Comparison of ENCODE assay signal across 8 cellular contexts in the genomic region with DNA sequence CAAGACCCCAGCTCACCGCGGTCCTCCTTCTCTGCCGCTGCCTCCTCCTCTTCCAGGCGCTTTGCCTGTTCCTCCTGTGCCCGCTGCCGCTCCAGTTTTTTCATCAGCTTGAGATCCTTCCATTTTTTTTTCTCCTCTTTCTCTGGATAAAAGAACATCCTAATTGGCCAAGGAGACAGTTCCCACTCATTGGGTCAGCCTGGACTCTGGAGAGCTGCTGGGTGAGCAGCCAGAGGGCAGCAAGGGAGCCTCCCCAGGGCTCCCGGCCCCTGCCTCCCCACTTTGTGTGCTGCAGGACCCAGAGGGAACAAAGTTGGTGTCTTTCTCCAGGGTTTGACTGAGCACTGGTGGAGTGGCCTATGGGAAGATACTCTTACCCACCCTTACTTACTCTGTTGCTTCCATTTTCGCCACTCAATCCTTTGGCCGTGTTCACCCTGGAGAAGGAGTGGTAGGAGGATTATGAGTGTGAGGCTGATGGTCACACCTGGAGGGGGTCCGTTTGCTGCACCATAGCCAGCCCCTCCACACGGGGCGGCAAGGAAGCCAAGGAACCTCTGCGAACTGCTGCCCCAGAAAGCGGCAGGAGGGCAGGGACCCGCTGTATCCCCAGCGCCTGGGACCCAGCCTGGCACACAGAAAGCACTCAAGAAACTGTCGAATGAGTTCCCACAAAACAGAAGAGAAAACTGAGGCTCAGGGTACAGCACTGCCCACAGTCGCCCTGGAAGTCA. TPM values are rescaled to one million over a fixed set of nuclear protein-coding genes. Genes with fewer than 3 reads are reported as not detected.
DNase-seq lines count a peak whose midpoint lies in the region; ATAC-seq and TF ChIP-seq lines count a peak whose summit lies in the region.

No MANE protein-coding gene starts in this region.

- WGBS in mammary epithelial cell (ENCODE audit: low coverage, missing lambda C conversion rate): 34% methylated on average over 11 of the region's 18 CpGs

- DNase-seq in mammary epithelial cell (peak; percentile 16), DMS79 (lab: John Stamatoyannopoulos, UW) (no peak), cerebellar cortex (ENCODE audit: low spot score) (no peak), NCI-H1436 (lab: John Stamatoyannopoulos, UW) (no peak)
- DNase-seq in effector CD8-positive, alpha-beta T cell (lab: John Stamatoyannopoulos, UW): no peak

- ATAC-seq in HG03521 (IDR thresholded peaks at IDR 0.05; ENCODE audit: unreplicated experiment): peak; percentile 4

- H2AFZ ChIP-seq in mammary epithelial cell (ENCODE audit: low read depth, low read length): peak overlapping the region; percentile 89

- CTCF ChIA-PET in mammary epithelial cell (lab: Charles Lee; ENCODE audit: low non-redundant PET): interaction anchor here (1.3 kb wide), 1 partner anchor 11 kb away, joined by 8 read pairs; a partner anchor contains a TSS

- H3K36me3 ChIP-seq in mammary epithelial cell (ENCODE audit: insufficient read depth, low read length): peaks cover 4% of the 10 kb centered on the region
- no peaks in the 10 kb centered on the region for H3K36me3 ChIP-seq in mucosa of stomach (ENCODE audit: control insufficient read depth, insufficient read depth, low read length)

- no peaks in the 10 kb centered on the region for H3K27me3 ChIP-seq in mammary epithelial cell (ENCODE audit: insufficient read depth, low read length)
- H3K27me3 ChIP-seq in mucosa of stomach (ENCODE audit: control insufficient read depth, insufficient read depth, low read length): no peaks in the 10 kb centered on the region

- TSS peak; percentile 14 for BruUV-seq in mammary epithelial cell (replicated peaks; lab: Mats Ljungman, UMichigan)

- TF ChIP-seq CTCF in GM12875 (IDR thresholded peaks at IDR 0.05; ENCODE audit: borderline replicate concordance, insufficient read depth, low read depth, low read length) (no peak), mammary epithelial cell (conservative IDR thresholded peaks at IDR 0.05 in 1 of 2, IDR thresholded peaks at IDR 0.05 in 1 of 2; ENCODE audit: extremely low read depth in 1 of 2, insufficient read depth in 1 of 2, low read depth in 1 of 2, low read length in 2 of 2) (no peak)

- H3K4me3 ChIP-seq in GM12875 (ENCODE audit: low read depth, low read length) (peak overlapping the region; percentile 99), mammary epithelial cell (replicated peaks in 1 of 3; ENCODE audit: insufficient read depth in 1 of 3, low read depth in 2 of 3, low read length in 3 of 3) (peak overlapping the region; percentile 86 to 92 (median 87)), mucosa of stomach (ENCODE audit: low read length) (peak overlapping the region; percentile 89)

- peak overlapping the region; percentile 51 for H3K27ac ChIP-seq in mammary epithelial cell (ENCODE audit: insufficient read depth, low read depth, low read length)

- H3K9me3 ChIP-seq in mammary epithelial cell (replicated peaks; ENCODE audit: insufficient read depth, low read length) (no peaks in the 10 kb centered on the region), mucosa of stomach (ENCODE audit: control insufficient read depth, low read length) (no peaks in the 10 kb centered on the region)

- H3K4me2 ChIP-seq in mammary epithelial cell (ENCODE audit: insufficient read depth, low read depth, low read length): peak overlapping the region; percentile 80

- no peaks in the 10 kb centered on the region for H4K20me1 ChIP-seq in mammary epithelial cell (ENCODE audit: insufficient read depth, low read length)

- H3K9ac ChIP-seq in mammary epithelial cell (ENCODE audit: insufficient read depth, low read length) (peak overlapping the region; percentile 67), mucosa of stomach (ENCODE audit: low read length) (peak overlapping the region; percentile 87)

- intact Hi-C loops in mammary epithelial cell (cut with micrococcal nuclease): no loop called here

- peaks cover 16% of the 10 kb centered on the region for H3K79me2 ChIP-seq in mammary epithelial cell (ENCODE audit: insufficient read depth, low read length)

- dilution Hi-C loops in mammary epithelial cell (cut with HindIII; ENCODE audit: low sequenced_read_pairs): no loop called here

- in situ Hi-C loops in mammary epithelial cell (cut with MboI; ENCODE audit: low sequenced_read_pairs in 2 of 2): no loop called here

- H3K4me1 ChIP-seq in mammary epithelial cell (ENCODE audit: insufficient read depth, low read length): peaks cover 7% of the 10 kb centered on the region
- H3K4me1 ChIP-seq in mucosa of stomach (ENCODE audit: control insufficient read depth, insufficient read depth, low read length): peaks cover 15% of the 10 kb centered on the region

RNA-seq across cellular contexts. Expression of a gene that starts 0.7 kb away (rescaled TPM):
- 10 to 100 TPM; 26.8 to 44.7 TPM for total RNA-seq in mammary epithelial cell
- 33.3 TPM for polyA plus RNA-seq in mammary epithelial cell
- polyA minus RNA-seq in mammary epithelial cell: 17.0 TPM

RNA-seq across cellular contexts. Expression of a gene that starts 10.6 kb away (rescaled TPM):
- 10 to 100 TPM; 30.8 to 40.3 TPM for total RNA-seq in mammary epithelial cell
- 26.5 TPM for polyA plus RNA-seq in mammary epithelial cell
- polyA minus RNA-seq in mammary epithelial cell: 19.2 TPM

RNA-seq across cellular contexts. Expression of a gene that starts 41.8 kb away (rescaled TPM):
- 10 to 100 TPM; 18.0 to 18.5 TPM for total RNA-seq in mammary epithelial cell
- polyA plus RNA-seq in mammary epithelial cell: 17.3 TPM
- polyA minus RNA-seq in mammary epithelial cell: 34.9 TPM

RNA-seq across cellular contexts. Expression of a gene that starts 52.9 kb away (rescaled TPM):
- total RNA-seq in mammary epithelial cell: 10 to 100 TPM; 10.2 to 11.5 TPM
- polyA plus RNA-seq in mammary epithelial cell: 13.5 TPM
- 13.4 TPM for polyA minus RNA-seq in mammary epithelial cell

RNA-seq across cellular contexts. Expression of a gene that starts 53.0 kb away (rescaled TPM):
- 100 to 1,000 TPM; 155 to 206 TPM for total RNA-seq in mammary epithelial cell
- polyA plus RNA-seq in mammary epithelial cell: 128 TPM
- polyA minus RNA-seq in mammary epithelial cell: 227 TPM
